Comparison of ENCODE assay signal across 11 cellular contexts in genomic region chr16:23847938-23848337, GRCh38.
A peak's percentile ranks its signal among the peaks of the same experiment; 100 is the strongest.
DNase-seq lines count a peak whose midpoint lies in the region; ATAC-seq and TF ChIP-seq lines count a peak whose summit lies in the region.
"Had no signal": no experiment of that assay in that cellular context is flagged by ENCODE, and none has a peak within 500 bp of the region (broad histone marks: within the 10 kb centered on the region; RNA-seq: fewer than 3 reads in every experiment).

No MANE protein-coding gene starts in this region.

- peaks cover 57% of the 10 kb centered on the region for H3K4me1 Mint-ChIP-seq in dendritic cell treated with granulocyte-macrophage colony-stimulating factor and Interleukin-4, amounts not matched to agents 40 ng/mL and 50 ng/mL, for 4 days (ENCODE audit: low read depth)
- H3K4me1 Mint-ChIP-seq in stimulated activated naive B cell treated with anti-CD40 and anti-IgM and Interleukin-4, amounts not matched to agents 10 μg/mL and 1 μg/mL and 100 μg/mL, for 72 hours, result peaks cover 66 to 94% of the 10 kb centered on the region in 2 donors
- H3K4me1 Mint-ChIP-seq: neural progenitor cell had no signal

- H3K9me3 ChIP-seq in HEK293 (ENCODE audit: control insufficient read depth, insufficient read depth, low read depth, low read length), result no peaks in the 10 kb centered on the region

- H3K4me3 ChIP-seq in HEK293 (ENCODE audit: low read depth, low read length), result no peak overlapping the region
- H3K4me3 ChIP-seq: neural progenitor cell had no signal

- intact Hi-C loops in dendritic cell treated with granulocyte-macrophage colony-stimulating factor and Interleukin-4, amounts not matched to agents 40 ng/mL and 50 ng/mL, for 4 days (cut with micrococcal nuclease), result no loop called here

- POLR2A ChIA-PET in HEK293 (lab: Yijun Ruan, JAX), result no interaction called here

- peak; percentile 25 for DNase-seq in activated CD4-positive, alpha-beta T cell treated with anti-CD3 and anti-CD28 coated beads, Interleukin-2, amount 50 U/mL, for 1 hour
- DNase-seq in stimulated activated naive B cell treated with anti-CD40 and anti-IgM and Interleukin-4, amounts not matched to agents 10 μg/mL and 1 μg/mL and 100 μg/mL, for 72 hours, result no peak
- no peak for DNase-seq in NCI-H2081 treated with DMSO at 0.1 percent for 48 hours (lab: John Stamatoyannopoulos, UW)
- DNase-seq: NCI-H345 had no signal

- H3K9me3 Mint-ChIP-seq in dendritic cell treated with granulocyte-macrophage colony-stimulating factor and Interleukin-4, amounts not matched to agents 40 ng/mL and 50 ng/mL, for 4 days, result peaks cover 8% of the 10 kb centered on the region
- peaks cover 0 to 4% of the 10 kb centered on the region in 2 donors for H3K9me3 Mint-ChIP-seq in stimulated activated naive B cell treated with anti-CD40 and anti-IgM and Interleukin-4, amounts not matched to agents 10 μg/mL and 1 μg/mL and 100 μg/mL, for 72 hours
- H3K9me3 Mint-ChIP-seq: neural progenitor cell had no signal

- CTCF ChIA-PET in HEK293 (lab: Yijun Ruan, JAX), result no interaction called here

- peaks cover 6% of the 10 kb centered on the region for H3K36me3 Mint-ChIP-seq in dendritic cell treated with granulocyte-macrophage colony-stimulating factor and Interleukin-4, amounts not matched to agents 40 ng/mL and 50 ng/mL, for 4 days (ENCODE audit: low read depth)
- H3K36me3 Mint-ChIP-seq in stimulated activated naive B cell treated with anti-CD40 and anti-IgM and Interleukin-4, amounts not matched to agents 10 μg/mL and 1 μg/mL and 100 μg/mL, for 72 hours, result peaks cover 40 to 65% of the 10 kb centered on the region in 2 donors
- H3K36me3 Mint-ChIP-seq: neural progenitor cell had no signal

- no peak for TF ChIP-seq CTCF in HEK293 (tag by site-specific recombination; IDR thresholded peaks at IDR 0.05)

- H3K4me1 ChIP-seq in HEK293 (ENCODE audit: control insufficient read depth, insufficient read depth, low read length), result no peaks in the 10 kb centered on the region
- H3K4me1 ChIP-seq: neural progenitor cell had no signal

- no peaks in the 10 kb centered on the region for H3K27me3 Mint-ChIP-seq in dendritic cell treated with granulocyte-macrophage colony-stimulating factor and Interleukin-4, amounts not matched to agents 40 ng/mL and 50 ng/mL, for 4 days
- H3K27me3 Mint-ChIP-seq in stimulated activated naive B cell treated with anti-CD40 and anti-IgM and Interleukin-4, amounts not matched to agents 10 μg/mL and 1 μg/mL and 100 μg/mL, for 72 hours, result no peaks in the 10 kb centered on the region

- H3K36me3 ChIP-seq in HEK293 (ENCODE audit: control insufficient read depth in 2 of 2, insufficient read depth in 1 of 2, low read length in 2 of 2), result no peaks in the 10 kb centered on the region
- H3K36me3 ChIP-seq: neural progenitor cell had no signal

- no peak overlapping the region for H3K27ac ChIP-seq in HEK293 (ENCODE audit: extremely low read depth, low read depth, low read length)
- H3K27ac ChIP-seq: epithelial cell of prostate, neural progenitor cell had no signal

- peak overlapping the region; percentile 35 for H3K27ac Mint-ChIP-seq in dendritic cell treated with granulocyte-macrophage colony-stimulating factor and Interleukin-4, amounts not matched to agents 40 ng/mL and 50 ng/mL, for 4 days
- peak overlapping the region; percentile 70 for H3K27ac Mint-ChIP-seq in stimulated activated naive B cell treated with anti-CD40 and anti-IgM and Interleukin-4, amounts not matched to agents 10 μg/mL and 1 μg/mL and 100 μg/mL, for 72 hours
- H3K27ac Mint-ChIP-seq: neural progenitor cell had no signal

- ATAC-seq in stimulated activated naive B cell treated with anti-CD40 and anti-IgM and Interleukin-4, amounts not matched to agents 10 μg/mL and 1 μg/mL and 100 μg/mL, for 72 hours (replicated peaks), result peak; percentile 60 to 69
- no peak for ATAC-seq in HG03460 (IDR thresholded peaks at IDR 0.05; ENCODE audit: unreplicated experiment)
- no peak for ATAC-seq in HG02763 (IDR thresholded peaks at IDR 0.05; ENCODE audit: unreplicated experiment)
- ATAC-seq: SK-N-SH treated with all-trans-retinoic acid at 6 μM for 48 hours had no signal

- H3K4me3 Mint-ChIP-seq in dendritic cell treated with granulocyte-macrophage colony-stimulating factor and Interleukin-4, amounts not matched to agents 40 ng/mL and 50 ng/mL, for 4 days, result no peak overlapping the region
- peak overlapping the region; percentile 1 to 60 for H3K4me3 Mint-ChIP-seq in stimulated activated naive B cell treated with anti-CD40 and anti-IgM and Interleukin-4, amounts not matched to agents 10 μg/mL and 1 μg/mL and 100 μg/mL, for 72 hours
- H3K4me3 Mint-ChIP-seq: neural progenitor cell had no signal

TF ChIP-seq in HEK293, 187 proteins besides CTCF, POLR2A, EP300 and RAD21:
- TF ChIP-seq ZFHX2 (tag by site-specific recombination; conservative IDR thresholded peaks at IDR 0.05), result peak; percentile 94
- TF ChIP-seq ZNF175 (tag by site-specific recombination; IDR thresholded peaks at IDR 0.05), result no peak
- TF ChIP-seq EGR2 (tag by site-specific recombination; IDR thresholded peaks at IDR 0.05; ENCODE audit: low read depth), result peak; percentile 98
- no peak for TF ChIP-seq ZNF600 (tag by site-specific recombination; IDR thresholded peaks at IDR 0.05)
- no peak for TF ChIP-seq ZFP69B (tag by site-specific recombination; IDR thresholded peaks at IDR 0.05)
- TF ChIP-seq ZXDB (tag by site-specific recombination; IDR thresholded peaks at IDR 0.05), result no peak
- TF ChIP-seq SETDB1 (IDR thresholded peaks at IDR 0.05; ENCODE audit: insufficient read length, low read length), result no peak
- TF ChIP-seq, protein P1, sequence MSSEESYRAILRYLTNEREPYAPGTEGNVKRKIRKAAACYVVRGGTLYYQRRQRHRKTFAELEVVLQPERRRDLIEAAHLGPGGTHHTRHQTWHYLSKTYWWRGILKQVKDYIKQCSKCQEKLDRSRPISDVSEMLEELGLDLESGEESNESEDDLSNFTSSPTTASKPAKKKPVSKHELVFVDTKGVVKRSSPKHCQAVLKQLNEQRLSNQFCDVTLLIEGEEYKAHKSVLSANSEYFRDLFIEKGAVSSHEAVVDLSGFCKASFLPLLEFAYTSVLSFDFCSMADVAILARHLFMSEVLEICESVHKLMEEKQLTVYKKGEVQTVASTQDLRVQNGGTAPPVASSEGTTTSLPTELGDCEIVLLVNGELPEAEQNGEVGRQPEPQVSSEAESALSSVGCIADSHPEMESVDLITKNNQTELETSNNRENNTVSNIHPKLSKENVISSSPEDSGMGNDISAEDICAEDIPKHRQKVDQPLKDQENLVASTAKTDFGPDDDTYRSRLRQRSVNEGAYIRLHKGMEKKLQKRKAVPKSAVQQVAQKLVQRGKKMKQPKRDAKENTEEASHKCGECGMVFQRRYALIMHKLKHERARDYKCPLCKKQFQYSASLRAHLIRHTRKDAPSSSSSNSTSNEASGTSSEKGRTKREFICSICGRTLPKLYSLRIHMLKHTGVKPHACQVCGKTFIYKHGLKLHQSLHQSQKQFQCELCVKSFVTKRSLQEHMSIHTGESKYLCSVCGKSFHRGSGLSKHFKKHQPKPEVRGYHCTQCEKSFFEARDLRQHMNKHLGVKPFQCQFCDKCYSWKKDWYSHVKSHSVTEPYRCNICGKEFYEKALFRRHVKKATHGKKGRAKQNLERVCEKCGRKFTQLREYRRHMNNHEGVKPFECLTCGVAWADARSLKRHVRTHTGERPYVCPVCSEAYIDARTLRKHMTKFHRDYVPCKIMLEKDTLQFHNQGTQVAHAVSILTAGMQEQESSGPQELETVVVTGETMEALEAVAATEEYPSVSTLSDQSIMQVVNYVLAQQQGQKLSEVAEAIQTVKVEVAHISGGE (tag by site-specific recombination; conservative IDR thresholded peaks at IDR 0.05; ENCODE audit: low read depth), result no peak
- no peak for TF ChIP-seq ZFP41 (tag by site-specific recombination; IDR thresholded peaks at IDR 0.05; ENCODE audit: borderline replicate concordance)

Comparison
In these comparisons a context has a peak if more than half of its experiments do, and no peak if none do; other contexts are left out.
1. ATAC-seq: peak in stimulated activated naive B cell treated with anti-CD40 and anti-IgM and Interleukin-4, amounts not matched to agents 10 μg/mL and 1 μg/mL and 100 μg/mL, for 72 hours (2 of 2); none in HG03460 (single experiment) and HG02763 (single experiment).